8 cellular contexts compared by ENCODE assay signal in the genomic region with DNA sequence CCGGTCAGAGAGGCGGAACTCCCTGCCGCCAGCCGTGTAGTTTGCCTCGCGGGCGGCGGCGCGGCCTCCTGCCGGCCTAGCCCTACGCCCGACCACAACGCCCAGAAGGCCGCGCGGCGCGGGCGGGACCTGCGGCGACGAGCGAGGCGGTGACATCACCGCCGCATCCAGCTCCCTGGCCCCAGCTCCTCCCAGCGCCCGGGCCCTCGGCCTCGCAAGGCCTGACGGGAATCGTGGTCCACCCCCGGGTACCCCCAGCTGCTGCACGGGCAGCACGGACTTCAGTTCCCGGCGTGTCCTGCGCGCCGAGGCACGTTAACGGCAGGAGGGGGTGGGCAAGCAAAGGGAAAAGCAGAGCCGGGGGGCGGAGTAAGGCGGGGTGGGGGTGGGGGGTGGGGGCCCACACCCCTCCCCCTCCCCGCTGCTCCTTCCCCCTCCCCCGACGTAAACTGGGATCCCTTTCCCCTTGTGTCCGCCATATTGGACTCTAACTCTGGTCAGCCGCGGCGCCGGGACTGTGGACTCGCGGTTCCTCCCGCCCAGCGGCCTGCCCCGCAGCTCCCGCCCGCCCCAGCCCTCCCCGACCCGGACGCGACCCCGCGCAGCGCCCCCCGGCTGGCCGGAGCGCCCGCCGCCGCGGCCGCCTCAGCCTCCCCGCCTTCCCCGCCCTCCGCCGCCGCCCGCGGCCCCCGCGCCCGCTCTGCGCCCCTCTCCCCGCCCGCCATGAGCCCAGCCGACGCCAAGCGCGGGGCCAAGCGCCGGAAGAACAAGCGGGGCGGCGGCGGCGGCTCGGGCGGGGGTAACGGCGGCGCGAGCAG. TPM values are rescaled to one million over a fixed set of nuclear protein-coding genes. Genes with fewer than 3 reads are reported as not detected.
DNase-seq lines count a peak whose midpoint lies in the region; ATAC-seq and TF ChIP-seq lines count a peak whose summit lies in the region.

A gene with protein sequence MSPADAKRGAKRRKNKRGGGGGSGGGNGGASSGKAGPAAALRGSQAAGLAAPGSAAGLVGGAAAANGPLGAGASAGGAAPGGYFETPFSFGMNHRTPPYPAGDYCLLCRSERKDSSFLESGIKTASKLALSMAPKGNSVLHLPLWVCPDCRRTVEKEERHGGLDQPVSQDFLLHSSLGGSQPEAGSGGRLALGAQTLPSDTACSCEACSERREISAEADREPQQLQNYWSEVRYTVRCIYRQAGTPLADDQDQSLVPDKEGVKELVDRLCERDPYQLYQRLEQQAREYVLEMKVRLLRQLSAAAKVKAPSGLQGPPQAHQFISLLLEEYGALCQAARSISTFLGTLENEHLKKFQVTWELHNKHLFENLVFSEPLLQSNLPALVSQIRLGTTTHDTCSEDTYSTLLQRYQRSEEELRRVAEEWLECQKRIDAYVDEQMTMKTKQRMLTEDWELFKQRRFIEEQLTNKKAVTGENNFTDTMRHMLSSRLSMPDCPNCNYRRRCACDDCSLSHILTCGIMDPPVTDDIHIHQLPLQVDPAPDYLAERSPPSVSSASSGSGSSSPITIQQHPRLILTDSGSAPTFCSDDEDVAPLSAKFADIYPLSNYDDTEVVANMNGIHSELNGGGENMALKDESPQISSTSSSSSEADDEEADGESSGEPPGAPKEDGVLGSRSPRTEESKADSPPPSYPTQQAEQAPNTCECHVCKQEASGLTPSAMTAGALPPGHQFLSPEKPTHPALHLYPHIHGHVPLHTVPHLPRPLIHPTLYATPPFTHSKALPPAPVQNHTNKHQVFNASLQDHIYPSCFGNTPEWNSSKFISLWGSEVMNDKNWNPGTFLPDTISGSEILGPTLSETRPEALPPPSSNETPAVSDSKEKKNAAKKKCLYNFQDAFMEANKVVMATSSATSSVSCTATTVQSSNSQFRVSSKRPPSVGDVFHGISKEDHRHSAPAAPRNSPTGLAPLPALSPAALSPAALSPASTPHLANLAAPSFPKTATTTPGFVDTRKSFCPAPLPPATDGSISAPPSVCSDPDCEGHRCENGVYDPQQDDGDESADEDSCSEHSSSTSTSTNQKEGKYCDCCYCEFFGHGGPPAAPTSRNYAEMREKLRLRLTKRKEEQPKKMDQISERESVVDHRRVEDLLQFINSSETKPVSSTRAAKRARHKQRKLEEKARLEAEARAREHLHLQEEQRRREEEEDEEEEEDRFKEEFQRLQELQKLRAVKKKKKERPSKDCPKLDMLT (N-terminal part only) (plus strand): TSS at position 455 of the 818 bp plus-strand sequence. CDS start 269 bp downstream, at position 724.

- H3K4me3 Mint-ChIP-seq in activated naive CD8-positive, alpha-beta T cell treated with anti-CD3 and anti-CD28 coated beads, Interleukin-2, amount 10 ng/mL, durations not matched to agents 7 days and 5 days, result peak within 1 kb of the TSS; percentile 94
- peak within 1 kb of the TSS; percentile 89 for H3K4me3 Mint-ChIP-seq in osteocyte (ENCODE audit: unreplicated experiment)

- ATAC-seq in HG02763 (IDR thresholded peaks at IDR 0.05; ENCODE audit: unreplicated experiment) (peak; percentile 92), thoracic aorta (ENCODE audit: insufficient number of reproducible peaks, low FRiP score, low read depth) (peak; percentile 90)
- ATAC-seq in activated naive CD8-positive, alpha-beta T cell treated with anti-CD3 and anti-CD28 coated beads, Interleukin-2, amount 10 ng/mL, durations not matched to agents 7 days and 5 days (ENCODE audit: low read depth), result peak; percentile 95

- H3K36me3 ChIP-seq in SU-DHL-6 (ENCODE audit: low read length) (no peaks in the 10 kb centered on the region), thoracic aorta (no peaks in the 10 kb centered on the region)

- H3K27ac Mint-ChIP-seq in activated naive CD8-positive, alpha-beta T cell treated with anti-CD3 and anti-CD28 coated beads, Interleukin-2, amount 10 ng/mL, durations not matched to agents 7 days and 5 days, result peak within 1 kb of the TSS; percentile 94
- peak within 1 kb of the TSS; percentile 94 for H3K27ac Mint-ChIP-seq in osteocyte (ENCODE audit: unreplicated experiment)

- H3K9me2 ChIP-seq in SU-DHL-6 (replicated peaks; ENCODE audit: insufficient read depth, low read length), result no peaks in the 10 kb centered on the region

- peaks cover 18% of the 10 kb centered on the region for H3K4me1 Mint-ChIP-seq in activated naive CD8-positive, alpha-beta T cell treated with anti-CD3 and anti-CD28 coated beads, Interleukin-2, amount 10 ng/mL, durations not matched to agents 7 days and 5 days
- peaks cover 25% of the 10 kb centered on the region for H3K4me1 Mint-ChIP-seq in osteocyte (ENCODE audit: unreplicated experiment)

- H3K4me3 ChIP-seq in GM12875 (ENCODE audit: low read depth, low read length), result peak within 1 kb of the TSS; percentile 92
- peak within 1 kb of the TSS; percentile 92 for H3K4me3 ChIP-seq in SU-DHL-6 (ENCODE audit: insufficient read depth, low read length, poor library complexity, severe bottlenecking)
- peak within 1 kb of the TSS; percentile 97 for H3K4me3 ChIP-seq in thoracic aorta

- TF ChIP-seq CTCF in GM12875 (IDR thresholded peaks at IDR 0.05; ENCODE audit: borderline replicate concordance, insufficient read depth, low read depth, low read length), result no peak
- no peak for TF ChIP-seq CTCF in SU-DHL-6 (IDR thresholded peaks at IDR 0.05; ENCODE audit: insufficient read depth, low read length, poor library complexity, severe bottlenecking)
- TF ChIP-seq CTCF in osteocyte (IDR thresholded peaks at IDR 0.05), result no peak
- no peak for TF ChIP-seq CTCF in thoracic aorta (IDR thresholded peaks at IDR 0.05)

- peaks cover 13 to 34% of the 10 kb centered on the region in 2 donors for H3K4me1 ChIP-seq in thoracic aorta (ENCODE audit: control insufficient read depth in 1 of 2, low read depth in 2 of 2)

- no peaks in the 10 kb centered on the region for H3K9me3 Mint-ChIP-seq in activated naive CD8-positive, alpha-beta T cell treated with anti-CD3 and anti-CD28 coated beads, Interleukin-2, amount 10 ng/mL, durations not matched to agents 7 days and 5 days
- H3K9me3 Mint-ChIP-seq in osteocyte (ENCODE audit: unreplicated experiment), result no peaks in the 10 kb centered on the region

- DNase-seq in NCI-H1417 (lab: John Stamatoyannopoulos, UW), result peak; percentile 99
- DNase-seq in activated naive CD8-positive, alpha-beta T cell treated with anti-CD3 and anti-CD28 coated beads, Interleukin-2, amount 10 ng/mL, durations not matched to agents 7 days and 5 days, result peak; percentile 97
- peak; percentile 98 to 100 (median 100) for DNase-seq in head of caudate nucleus
- peak; percentile 100 for DNase-seq in osteocyte (ENCODE audit: extremely low spot score, unreplicated experiment)
- DNase-seq in thoracic aorta (ENCODE audit: low spot score), result peak; percentile 96

- peaks cover 11% of the 10 kb centered on the region; the same call in 1 of the 2 replicates for H4K20me1 ChIP-seq in SU-DHL-6 (ENCODE audit: low read depth, low read length)

- intact Hi-C loops in head of caudate nucleus (cut with DNase I), result loop anchor here (10.0 kb wide), 1 partner anchor 72 kb away; the partner anchor contains the start of gene RNF4

- H3K27ac ChIP-seq in SU-DHL-6 (ENCODE audit: low read depth, low read length) (peak within 1 kb of the TSS; percentile 72), thoracic aorta (peak within 1 kb of the TSS; percentile 77 to 91)

- H2AFZ ChIP-seq in SU-DHL-6 (ENCODE audit: low read depth, low read length, severe bottlenecking), result peak within 1 kb of the TSS; percentile 81

- peaks cover 2% of the 10 kb centered on the region for H3K36me3 Mint-ChIP-seq in activated naive CD8-positive, alpha-beta T cell treated with anti-CD3 and anti-CD28 coated beads, Interleukin-2, amount 10 ng/mL, durations not matched to agents 7 days and 5 days
- H3K36me3 Mint-ChIP-seq in osteocyte (ENCODE audit: unreplicated experiment), result no peaks in the 10 kb centered on the region

- peak within 1 kb of the TSS; percentile 89 for H3K9ac ChIP-seq in SU-DHL-6 (ENCODE audit: low read length)

- POLR2A ChIA-PET in activated naive CD8-positive, alpha-beta T cell treated with anti-CD3 and anti-CD28 coated beads, Interleukin-2, amount 10 ng/mL, durations not matched to agents 7 days and 5 days (lab: Charles Lee), result interaction anchor here (0.5 to 2.5 kb wide), 12 partner anchors 34 to 427 kb away, joined by 3 to 13 read pairs (median 3); partner anchors contain the start of genes CFAP99, GRK4, RNF4 and ZFYVE28

- H3K9me3 ChIP-seq in SU-DHL-6 (ENCODE audit: insufficient read depth, low read length), result no peaks in the 10 kb centered on the region
- H3K9me3 ChIP-seq in thoracic aorta, result no peaks in the 10 kb centered on the region

- no peaks in the 10 kb centered on the region for H3K27me3 Mint-ChIP-seq in activated naive CD8-positive, alpha-beta T cell treated with anti-CD3 and anti-CD28 coated beads, Interleukin-2, amount 10 ng/mL, durations not matched to agents 7 days and 5 days
- H3K27me3 Mint-ChIP-seq in osteocyte (ENCODE audit: unreplicated experiment), result no peaks in the 10 kb centered on the region

- peaks cover 43% of the 10 kb centered on the region for H3K79me2 ChIP-seq in SU-DHL-6 (ENCODE audit: insufficient read depth, low read length)

- H3F3A ChIP-seq in SU-DHL-6 (ENCODE audit: insufficient read depth), result peaks cover 7% of the 10 kb centered on the region; the same call in 1 of the 2 replicates

- H3K4me2 ChIP-seq in SU-DHL-6 (ENCODE audit: low read depth, low read length, poor library complexity, severe bottlenecking), result peak within 1 kb of the TSS; percentile 85

- H3K27me3 ChIP-seq in SU-DHL-6 (ENCODE audit: low read length) (no peaks in the 10 kb centered on the region), thoracic aorta (replicated peaks; ENCODE audit: insufficient read depth) (no peaks in the 10 kb centered on the region)

RNA-seq across cellular contexts. Expression of the gene that starts here (rescaled TPM):
- total RNA-seq in activated naive CD8-positive, alpha-beta T cell treated with anti-CD3 and anti-CD28 coated beads, Interleukin-2, amount 10 ng/mL, durations not matched to agents 7 days and 5 days, result 10 to 100 TPM; 37.0 to 37.7 TPM
- total RNA-seq in osteocyte (35.3 and 36.5 TPM in 2 replicates), thoracic aorta (10 to 100 TPM; 22.3 to 42.9 TPM)

Comparison
In these comparisons a context has a peak if more than half of its experiments do, and no peak if none do; other contexts are left out.
1. Peak in every context shown above with its lines: DNase-seq, ATAC-seq, H3K4me3 ChIP-seq and H3K27ac ChIP-seq.